Comparison of ENCODE assay signal across 1 cellular context in the genomic region with DNA sequence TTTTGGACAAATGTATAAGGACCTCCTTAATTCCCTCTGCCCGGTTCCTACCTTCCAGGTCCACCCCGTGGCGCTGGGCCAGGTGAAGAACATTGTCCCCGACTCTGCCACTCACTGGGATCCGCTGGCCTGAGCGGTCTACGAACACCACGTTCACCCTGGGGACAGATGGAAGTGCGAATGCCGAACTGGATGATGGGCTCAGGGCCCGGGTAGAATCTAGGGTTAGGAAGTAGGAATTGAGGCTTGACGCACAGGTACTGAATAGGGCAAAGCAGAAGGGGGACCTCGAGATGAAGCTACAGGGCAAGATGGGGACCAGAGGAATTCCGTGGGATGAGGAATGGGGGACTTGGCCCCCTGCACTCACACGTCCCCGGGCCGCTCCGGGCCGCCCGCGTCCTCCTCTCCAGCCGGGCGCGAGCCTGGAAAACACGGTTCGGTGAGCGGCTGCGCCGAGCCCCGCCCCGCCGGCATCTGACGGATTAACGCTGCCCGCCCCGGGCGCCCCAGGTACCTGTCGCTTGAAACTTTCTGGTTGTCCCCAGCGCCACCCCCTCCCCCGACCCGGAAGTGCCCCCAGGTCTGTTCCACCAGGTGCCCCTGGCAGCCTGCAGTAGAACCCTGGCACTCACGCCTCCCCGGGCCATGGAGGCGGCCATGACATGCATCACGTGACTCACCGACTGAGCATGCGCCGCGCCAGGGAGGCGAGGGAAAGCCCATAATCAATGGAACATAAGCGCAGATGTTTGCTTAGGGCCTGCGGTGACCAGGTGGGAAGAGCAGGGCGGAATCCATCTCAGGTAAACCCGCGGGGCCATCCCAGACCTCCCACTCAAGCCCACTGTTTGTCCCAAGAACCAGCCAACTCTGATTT.
TF ChIP-seq lines count a peak whose summit lies in the region.

A gene (minus strand): TSS at position 681 of the 880 bp plus-strand sequence. CDS start 19 bp downstream, at position 662.

TF ChIP-seq in K562, 482 proteins besides CTCF, POLR2A, EP300 and RAD21 (continued from another document and continues in another):
- TF ChIP-seq, protein P1, sequence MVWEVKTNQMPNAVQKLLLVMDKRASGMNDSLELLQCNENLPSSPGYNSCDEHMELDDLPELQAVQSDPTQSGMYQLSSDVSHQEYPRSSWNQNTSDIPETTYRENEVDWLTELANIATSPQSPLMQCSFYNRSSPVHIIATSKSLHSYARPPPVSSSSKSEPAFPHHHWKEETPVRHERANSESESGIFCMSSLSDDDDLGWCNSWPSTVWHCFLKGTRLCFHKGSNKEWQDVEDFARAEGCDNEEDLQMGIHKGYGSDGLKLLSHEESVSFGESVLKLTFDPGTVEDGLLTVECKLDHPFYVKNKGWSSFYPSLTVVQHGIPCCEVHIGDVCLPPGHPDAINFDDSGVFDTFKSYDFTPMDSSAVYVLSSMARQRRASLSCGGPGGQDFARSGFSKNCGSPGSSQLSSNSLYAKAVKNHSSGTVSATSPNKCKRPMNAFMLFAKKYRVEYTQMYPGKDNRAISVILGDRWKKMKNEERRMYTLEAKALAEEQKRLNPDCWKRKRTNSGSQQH (CRISPR knock-in tag; IDR thresholded peaks at IDR 0.05) = 0 out of 2 replicates have a peak, but pooled peaks have one; percentile 22
- no peak for TF ChIP-seq RB1 (IDR thresholded peaks at IDR 0.05; ENCODE audit: low read depth)
- no peak for TF ChIP-seq HNRNPK (IDR thresholded peaks at IDR 0.05; ENCODE audit: low read depth, low read length, poor library complexity, severe bottlenecking)
- TF ChIP-seq MEF2D (tag; conservative IDR thresholded peaks at IDR 0.05; ENCODE audit: low read depth) = no peak
- TF ChIP-seq, protein P2, sequence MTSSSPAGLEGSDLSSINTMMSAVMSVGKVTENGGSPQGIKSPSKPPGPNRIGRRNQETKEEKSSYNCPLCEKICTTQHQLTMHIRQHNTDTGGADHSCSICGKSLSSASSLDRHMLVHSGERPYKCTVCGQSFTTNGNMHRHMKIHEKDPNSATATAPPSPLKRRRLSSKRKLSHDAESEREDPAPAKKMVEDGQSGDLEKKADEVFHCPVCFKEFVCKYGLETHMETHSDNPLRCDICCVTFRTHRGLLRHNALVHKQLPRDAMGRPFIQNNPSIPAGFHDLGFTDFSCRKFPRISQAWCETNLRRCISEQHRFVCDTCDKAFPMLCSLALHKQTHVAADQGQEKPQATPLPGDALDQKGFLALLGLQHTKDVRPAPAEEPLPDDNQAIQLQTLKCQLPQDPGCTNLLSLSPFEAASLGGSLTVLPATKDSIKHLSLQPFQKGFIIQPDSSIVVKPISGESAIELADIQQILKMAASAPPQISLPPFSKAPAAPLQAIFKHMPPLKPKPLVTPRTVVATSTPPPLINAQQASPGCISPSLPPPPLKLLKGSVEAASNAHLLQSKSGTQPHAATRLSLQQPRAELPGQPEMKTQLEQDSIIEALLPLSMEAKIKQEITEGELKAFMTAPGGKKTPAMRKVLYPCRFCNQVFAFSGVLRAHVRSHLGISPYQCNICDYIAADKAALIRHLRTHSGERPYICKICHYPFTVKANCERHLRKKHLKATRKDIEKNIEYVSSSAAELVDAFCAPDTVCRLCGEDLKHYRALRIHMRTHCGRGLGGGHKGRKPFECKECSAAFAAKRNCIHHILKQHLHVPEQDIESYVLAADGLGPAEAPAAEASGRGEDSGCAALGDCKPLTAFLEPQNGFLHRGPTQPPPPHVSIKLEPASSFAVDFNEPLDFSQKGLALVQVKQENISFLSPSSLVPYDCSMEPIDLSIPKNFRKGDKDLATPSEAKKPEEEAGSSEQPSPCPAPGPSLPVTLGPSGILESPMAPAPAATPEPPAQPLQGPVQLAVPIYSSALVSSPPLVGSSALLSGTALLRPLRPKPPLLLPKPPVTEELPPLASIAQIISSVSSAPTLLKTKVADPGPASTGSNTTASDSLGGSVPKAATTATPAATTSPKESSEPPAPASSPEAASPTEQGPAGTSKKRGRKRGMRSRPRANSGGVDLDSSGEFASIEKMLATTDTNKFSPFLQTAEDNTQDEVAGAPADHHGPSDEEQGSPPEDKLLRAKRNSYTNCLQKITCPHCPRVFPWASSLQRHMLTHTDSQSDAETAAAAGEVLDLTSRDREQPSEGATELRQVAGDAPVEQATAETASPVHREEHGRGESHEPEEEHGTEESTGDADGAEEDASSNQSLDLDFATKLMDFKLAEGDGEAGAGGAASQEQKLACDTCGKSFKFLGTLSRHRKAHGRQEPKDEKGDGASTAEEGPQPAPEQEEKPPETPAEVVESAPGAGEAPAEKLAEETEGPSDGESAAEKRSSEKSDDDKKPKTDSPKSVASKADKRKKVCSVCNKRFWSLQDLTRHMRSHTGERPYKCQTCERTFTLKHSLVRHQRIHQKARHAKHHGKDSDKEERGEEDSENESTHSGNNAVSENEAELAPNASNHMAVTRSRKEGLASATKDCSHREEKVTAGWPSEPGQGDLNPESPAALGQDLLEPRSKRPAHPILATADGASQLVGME (CRISPR knock-in tag; IDR thresholded peaks at IDR 0.05) = no peak
- TF ChIP-seq, protein P3, sequence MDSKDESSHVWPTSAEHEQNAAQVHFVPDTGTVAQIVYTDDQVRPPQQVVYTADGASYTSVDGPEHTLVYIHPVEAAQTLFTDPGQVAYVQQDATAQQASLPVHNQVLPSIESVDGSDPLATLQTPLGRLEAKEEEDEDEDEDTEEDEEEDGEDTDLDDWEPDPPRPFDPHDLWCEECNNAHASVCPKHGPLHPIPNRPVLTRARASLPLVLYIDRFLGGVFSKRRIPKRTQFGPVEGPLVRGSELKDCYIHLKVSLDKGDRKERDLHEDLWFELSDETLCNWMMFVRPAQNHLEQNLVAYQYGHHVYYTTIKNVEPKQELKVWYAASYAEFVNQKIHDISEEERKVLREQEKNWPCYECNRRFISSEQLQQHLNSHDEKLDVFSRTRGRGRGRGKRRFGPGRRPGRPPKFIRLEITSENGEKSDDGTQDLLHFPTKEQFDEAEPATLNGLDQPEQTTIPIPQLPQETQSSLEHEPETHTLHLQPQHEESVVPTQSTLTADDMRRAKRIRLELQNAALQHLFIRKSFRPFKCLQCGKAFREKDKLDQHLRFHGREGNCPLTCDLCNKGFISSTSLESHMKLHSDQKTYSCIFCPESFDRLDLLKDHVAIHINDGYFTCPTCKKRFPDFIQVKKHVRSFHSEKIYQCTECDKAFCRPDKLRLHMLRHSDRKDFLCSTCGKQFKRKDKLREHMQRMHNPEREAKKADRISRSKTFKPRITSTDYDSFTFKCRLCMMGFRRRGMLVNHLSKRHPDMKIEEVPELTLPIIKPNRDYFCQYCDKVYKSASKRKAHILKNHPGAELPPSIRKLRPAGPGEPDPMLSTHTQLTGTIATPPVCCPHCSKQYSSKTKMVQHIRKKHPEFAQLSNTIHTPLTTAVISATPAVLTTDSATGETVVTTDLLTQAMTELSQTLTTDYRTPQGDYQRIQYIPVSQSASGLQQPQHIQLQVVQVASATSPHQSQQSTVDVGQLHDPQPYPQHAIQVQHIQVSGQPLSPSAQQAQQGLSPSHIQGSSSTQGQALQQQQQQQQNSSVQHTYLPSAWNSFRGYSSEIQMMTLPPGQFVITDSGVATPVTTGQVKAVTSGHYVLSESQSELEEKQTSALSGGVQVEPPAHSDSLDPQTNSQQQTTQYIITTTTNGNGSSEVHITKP (IDR thresholded peaks at IDR 0.05; ENCODE audit: partially characterized antibody) = peak; percentile 17
- TF ChIP-seq ZNF444 (CRISPR knock-in tag; IDR thresholded peaks at IDR 0.05) = no peak
- no peak for TF ChIP-seq TBP (optimal IDR thresholded peaks at IDR 0.05; ENCODE audit: low read depth, low read length)
- TF ChIP-seq ZNF695 (CRISPR knock-in tag; IDR thresholded peaks at IDR 0.05) = no peak; the same call in 1 of the 2 replicates
- no peak for TF ChIP-seq MCM3 (IDR thresholded peaks at IDR 0.05)
- no peak for TF ChIP-seq RBM39 (optimal IDR thresholded peaks at IDR 0.05; ENCODE audit: low read depth, low read length)
- TF ChIP-seq, protein P4, sequence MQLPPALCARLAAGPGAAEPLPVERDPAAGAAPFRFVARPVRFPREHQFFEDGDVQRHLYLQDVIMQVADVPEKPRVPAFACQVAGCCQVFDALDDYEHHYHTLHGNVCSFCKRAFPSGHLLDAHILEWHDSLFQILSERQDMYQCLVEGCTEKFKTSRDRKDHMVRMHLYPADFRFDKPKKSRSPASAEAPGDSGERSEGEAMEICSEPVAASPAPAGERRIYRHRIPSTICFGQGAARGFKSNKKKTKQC (CRISPR knock-in tag; IDR thresholded peaks at IDR 0.05) = no peak
- no peak for TF ChIP-seq ZNF79 (CRISPR knock-in tag; IDR thresholded peaks at IDR 0.05; ENCODE audit: low read depth)
- TF ChIP-seq ZNF57 (CRISPR knock-in tag; IDR thresholded peaks at IDR 0.05) = no peak
- no peak for TF ChIP-seq NBN (IDR thresholded peaks at IDR 0.05; ENCODE audit: low read depth)
- TF ChIP-seq KLF1 (tag; IDR thresholded peaks at IDR 0.05) = no peak
- no peak for TF ChIP-seq DMBX1 (CRISPR knock-in tag; IDR thresholded peaks at IDR 0.05; ENCODE audit: borderline replicate concordance)
- TF ChIP-seq CEBPB (tag; IDR thresholded peaks at IDR 0.05) = no peak
- TF ChIP-seq CHD2 (IDR thresholded peaks at IDR 0.05; ENCODE audit: low read depth, low read length) = peak; percentile 26; the same call in 1 of the 2 replicates
- TF ChIP-seq ZC3H8 (IDR thresholded peaks at IDR 0.05) = no peak
- peak; percentile 94 for TF ChIP-seq BHLHE40 (IDR thresholded peaks at IDR 0.05; ENCODE audit: low read length)
- TF ChIP-seq SRSF7 (optimal IDR thresholded peaks at IDR 0.05; ENCODE audit: low read depth, low read length) = no peak
- TF ChIP-seq, protein P5, sequence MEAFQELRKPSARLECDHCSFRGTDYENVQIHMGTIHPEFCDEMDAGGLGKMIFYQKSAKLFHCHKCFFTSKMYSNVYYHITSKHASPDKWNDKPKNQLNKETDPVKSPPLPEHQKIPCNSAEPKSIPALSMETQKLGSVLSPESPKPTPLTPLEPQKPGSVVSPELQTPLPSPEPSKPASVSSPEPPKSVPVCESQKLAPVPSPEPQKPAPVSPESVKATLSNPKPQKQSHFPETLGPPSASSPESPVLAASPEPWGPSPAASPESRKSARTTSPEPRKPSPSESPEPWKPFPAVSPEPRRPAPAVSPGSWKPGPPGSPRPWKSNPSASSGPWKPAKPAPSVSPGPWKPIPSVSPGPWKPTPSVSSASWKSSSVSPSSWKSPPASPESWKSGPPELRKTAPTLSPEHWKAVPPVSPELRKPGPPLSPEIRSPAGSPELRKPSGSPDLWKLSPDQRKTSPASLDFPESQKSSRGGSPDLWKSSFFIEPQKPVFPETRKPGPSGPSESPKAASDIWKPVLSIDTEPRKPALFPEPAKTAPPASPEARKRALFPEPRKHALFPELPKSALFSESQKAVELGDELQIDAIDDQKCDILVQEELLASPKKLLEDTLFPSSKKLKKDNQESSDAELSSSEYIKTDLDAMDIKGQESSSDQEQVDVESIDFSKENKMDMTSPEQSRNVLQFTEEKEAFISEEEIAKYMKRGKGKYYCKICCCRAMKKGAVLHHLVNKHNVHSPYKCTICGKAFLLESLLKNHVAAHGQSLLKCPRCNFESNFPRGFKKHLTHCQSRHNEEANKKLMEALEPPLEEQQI (IDR thresholded peaks at IDR 0.05) = no peak
- no peak for TF ChIP-seq PCBP1 (IDR thresholded peaks at IDR 0.05; ENCODE audit: low read depth, low read length, poor library complexity, severe bottlenecking)
- no peak for TF ChIP-seq ZNF41 (CRISPR knock-in tag; conservative IDR thresholded peaks at IDR 0.05)
- TF ChIP-seq HDAC3 (IDR thresholded peaks at IDR 0.05; ENCODE audit: borderline replicate concordance, partially characterized antibody) = no peak
- TF ChIP-seq TEAD1 (CRISPR knock-in tag; IDR thresholded peaks at IDR 0.05) = 0 out of 4 replicates have a peak, but pooled peaks have one; percentile 16 to 57
- no peak for TF ChIP-seq NEUROD1 (IDR thresholded peaks at IDR 0.05; ENCODE audit: borderline replicate concordance, low read depth, low read length, partially characterized antibody)
- no peak for TF ChIP-seq BRD4 (IDR thresholded peaks at IDR 0.05)
- no peak for TF ChIP-seq CREB1 (IDR thresholded peaks at IDR 0.05)
- no peak for TF ChIP-seq CREB1 (CRISPR knock-in tag; IDR thresholded peaks at IDR 0.05)
- TF ChIP-seq ZFP30 (CRISPR knock-in tag; IDR thresholded peaks at IDR 0.05; ENCODE audit: borderline replicate concordance) = no peak
- TF ChIP-seq, protein P6, sequence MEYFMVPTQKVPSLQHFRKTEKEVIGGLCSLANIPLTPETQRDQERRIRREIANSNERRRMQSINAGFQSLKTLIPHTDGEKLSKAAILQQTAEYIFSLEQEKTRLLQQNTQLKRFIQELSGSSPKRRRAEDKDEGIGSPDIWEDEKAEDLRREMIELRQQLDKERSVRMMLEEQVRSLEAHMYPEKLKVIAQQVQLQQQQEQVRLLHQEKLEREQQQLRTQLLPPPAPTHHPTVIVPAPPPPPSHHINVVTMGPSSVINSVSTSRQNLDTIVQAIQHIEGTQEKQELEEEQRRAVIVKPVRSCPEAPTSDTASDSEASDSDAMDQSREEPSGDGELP (CRISPR knock-in tag; IDR thresholded peaks at IDR 0.05; ENCODE audit: borderline replicate concordance) = peak; percentile 16; the same call in 1 of the 2 replicates
- no peak for TF ChIP-seq GTF2A2 (tag; IDR thresholded peaks at IDR 0.05)
- no peak for TF ChIP-seq LARP7 (IDR thresholded peaks at IDR 0.05)
- no peak for TF ChIP-seq ZKSCAN1 (IDR thresholded peaks at IDR 0.05; ENCODE audit: low read depth, low read length)
- no peak for TF ChIP-seq MTF1 (CRISPR knock-in tag; IDR thresholded peaks at IDR 0.05; ENCODE audit: borderline replicate concordance)
- no peak for TF ChIP-seq RBM34 (IDR thresholded peaks at IDR 0.05; ENCODE audit: borderline replicate concordance, insufficient read depth, low read length)
- TF ChIP-seq SRSF9 (IDR thresholded peaks at IDR 0.05; ENCODE audit: borderline replicate concordance, low read depth, low read length) = no peak
- no peak for TF ChIP-seq KHSRP (IDR thresholded peaks at IDR 0.05)
- TF ChIP-seq U2AF2 (optimal IDR thresholded peaks at IDR 0.05; ENCODE audit: low read depth, low read length) = no peak
- TF ChIP-seq DPF2 (IDR thresholded peaks at IDR 0.05) = 0 out of 2 replicates have a peak, but pooled peaks have one; percentile 4
- TF ChIP-seq, protein P7, sequence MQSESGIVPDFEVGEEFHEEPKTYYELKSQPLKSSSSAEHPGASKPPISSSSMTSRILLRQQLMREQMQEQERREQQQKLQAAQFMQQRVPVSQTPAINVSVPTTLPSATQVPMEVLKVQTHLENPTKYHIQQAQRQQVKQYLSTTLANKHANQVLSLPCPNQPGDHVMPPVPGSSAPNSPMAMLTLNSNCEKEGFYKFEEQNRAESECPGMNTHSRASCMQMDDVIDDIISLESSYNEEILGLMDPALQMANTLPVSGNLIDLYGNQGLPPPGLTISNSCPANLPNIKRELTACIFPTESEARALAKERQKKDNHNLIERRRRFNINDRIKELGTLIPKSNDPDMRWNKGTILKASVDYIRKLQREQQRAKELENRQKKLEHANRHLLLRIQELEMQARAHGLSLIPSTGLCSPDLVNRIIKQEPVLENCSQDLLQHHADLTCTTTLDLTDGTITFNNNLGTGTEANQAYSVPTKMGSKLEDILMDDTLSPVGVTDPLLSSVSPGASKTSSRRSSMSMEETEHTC (IDR thresholded peaks at IDR 0.05) = peak; percentile 86; the same call in 1 of the 2 replicates
- TF ChIP-seq, protein P8, sequence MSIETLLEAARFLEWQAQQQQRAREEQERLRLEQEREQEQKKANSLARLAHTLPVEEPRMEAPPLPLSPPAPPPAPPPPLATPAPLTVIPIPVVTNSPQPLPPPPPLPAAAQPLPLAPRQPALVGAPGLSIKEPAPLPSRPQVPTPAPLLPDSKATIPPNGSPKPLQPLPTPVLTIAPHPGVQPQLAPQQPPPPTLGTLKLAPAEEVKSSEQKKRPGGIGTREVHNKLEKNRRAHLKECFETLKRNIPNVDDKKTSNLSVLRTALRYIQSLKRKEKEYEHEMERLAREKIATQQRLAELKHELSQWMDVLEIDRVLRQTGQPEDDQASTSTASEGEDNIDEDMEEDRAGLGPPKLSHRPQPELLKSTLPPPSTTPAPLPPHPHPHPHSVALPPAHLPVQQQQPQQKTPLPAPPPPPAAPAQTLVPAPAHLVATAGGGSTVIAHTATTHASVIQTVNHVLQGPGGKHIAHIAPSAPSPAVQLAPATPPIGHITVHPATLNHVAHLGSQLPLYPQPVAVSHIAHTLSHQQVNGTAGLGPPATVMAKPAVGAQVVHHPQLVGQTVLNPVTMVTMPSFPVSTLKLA (conservative IDR thresholded peaks at IDR 0.05) = peak; percentile 87 to 95
